Comparison of ENCODE assay signal across 14 cellular contexts in genomic region chr1:47433037-47433421, GRCh38. TPM values are rescaled to one million over a fixed set of nuclear protein-coding genes. Genes with fewer than 3 reads are reported as not detected.
A peak's percentile ranks its signal among the peaks of the same experiment; 100 is the strongest.
DNase-seq lines count a peak whose midpoint lies in the region; ATAC-seq and TF ChIP-seq lines count a peak whose summit lies in the region.
"Had no signal": no experiment of that assay in that cellular context is flagged by ENCODE, and none has a peak within 500 bp of the region (broad histone marks: within the 10 kb centered on the region; RNA-seq: fewer than 3 reads in every experiment).

No MANE protein-coding gene starts in this region.

- no peak for TF ChIP-seq RAD21 in SK-N-SH (IDR thresholded peaks at IDR 0.05; ENCODE audit: low read length)

- H3K9ac ChIP-seq in DND-41 (ENCODE audit: low read depth, low read length) (no peak overlapping the region), SK-N-SH (no peak overlapping the region)

- no peak for TF ChIP-seq EP300 in SK-N-SH (IDR thresholded peaks at IDR 0.05; ENCODE audit: borderline replicate concordance in 1 of 2, low read depth in 1 of 2, low read length in 1 of 2)

- CTCF ChIA-PET in SK-N-SH (lab: Yijun Ruan, JAX) = interaction anchor here (0.5 to 28.7 kb wide), 65 partner anchors 8 to 732 kb away, joined by 3 to 1422 read pairs (median 4); partner anchors contain the start of gene PDZK1IP1

- H3K4me1 Mint-ChIP-seq in brain = peaks cover 40% of the 10 kb centered on the region
- H3K4me1 Mint-ChIP-seq in mesothelial cell of epicardium = peaks cover 22% of the 10 kb centered on the region

- H4K20me1 ChIP-seq in DND-41 (ENCODE audit: insufficient read depth, low read length) (peaks cover 68% of the 10 kb centered on the region), SK-N-SH (ENCODE audit: insufficient read depth) (no peaks in the 10 kb centered on the region; the same call in 1 of the 2 replicates)

- H3K27ac Mint-ChIP-seq in brain = no peak overlapping the region
- H3K27ac Mint-ChIP-seq in mesothelial cell of epicardium = no peak overlapping the region

- H3F3A ChIP-seq in SK-N-SH (replicated peaks; ENCODE audit: insufficient read depth) = no peaks in the 10 kb centered on the region

- no peaks in the 10 kb centered on the region for H3K79me2 ChIP-seq in ACC112 (ENCODE audit: control insufficient read depth, insufficient read depth, low read length, unreplicated experiment)
- H3K79me2 ChIP-seq in DND-41 (ENCODE audit: insufficient read depth, low read length) = peaks cover 69% of the 10 kb centered on the region
- no peaks in the 10 kb centered on the region for H3K79me2 ChIP-seq in SK-N-SH (ENCODE audit: insufficient read depth)

- TF ChIP-seq CTCF in DND-41 (IDR thresholded peaks at IDR 0.05; ENCODE audit: borderline replicate concordance, extremely low read depth, low read length, poor library complexity, severe bottlenecking) (no peak), brain (conservative IDR thresholded peaks at IDR 0.05) (no peak), mesothelial cell of epicardium (IDR thresholded peaks at IDR 0.05; ENCODE audit: unreplicated experiment) (no peak), SK-N-SH (IDR thresholded peaks at IDR 0.05) (no peak)

- H3K27me3 ChIP-seq in ACC112 (ENCODE audit: insufficient read depth, low read length) = 0 out of 2 replicates have a peak, but pooled peaks cover 1% of the 10 kb centered on the region
- no peaks in the 10 kb centered on the region for H3K27me3 ChIP-seq in DND-41 (ENCODE audit: insufficient read depth, low read length, poor library complexity)
- H3K27me3 ChIP-seq in SK-N-SH (ENCODE audit: insufficient read depth) = peaks cover 40% of the 10 kb centered on the region

- ATAC-seq in DND-41 (ENCODE audit: insufficient read depth, low read depth) (no peak), HG03095 (IDR thresholded peaks at IDR 0.05; ENCODE audit: unreplicated experiment) (no peak), GM18907 (IDR thresholded peaks at IDR 0.05; ENCODE audit: unreplicated experiment) (no peak)

- no peaks in the 10 kb centered on the region for H3K36me3 ChIP-seq in ACC112 (ENCODE audit: insufficient read depth, low read length)
- peaks cover 48% of the 10 kb centered on the region for H3K36me3 ChIP-seq in DND-41 (ENCODE audit: insufficient read depth, low read length)
- no peaks in the 10 kb centered on the region for H3K36me3 ChIP-seq in SK-N-SH (replicated peaks in 1 of 2; ENCODE audit: control insufficient read depth in 1 of 2, insufficient read depth in 2 of 2, low read length in 1 of 2)
- H3K36me3 ChIP-seq: neutrophil had no signal

- 0 out of 2 replicates have a peak overlapping the region, but pooled peaks have one; percentile 7 for H3K4me2 ChIP-seq in DND-41 (ENCODE audit: insufficient read depth, low read length)
- no peak overlapping the region for H3K4me2 ChIP-seq in SK-N-SH

- H2AFZ ChIP-seq in ACC112 (ENCODE audit: low read length, unreplicated experiment) (no peak overlapping the region), DND-41 (ENCODE audit: low read depth, low read length) (no peak overlapping the region), SK-N-SH (ENCODE audit: low read depth) (no peak overlapping the region)

- POLR2A ChIA-PET in SK-N-SH (lab: Yijun Ruan, JAX) = no interaction called here

- peaks cover 91% of the 10 kb centered on the region for H3K27me3 Mint-ChIP-seq in brain
- H3K27me3 Mint-ChIP-seq in mesothelial cell of epicardium (ENCODE audit: low read depth) = peaks cover 90% of the 10 kb centered on the region

- DNase-seq in DND-41 (no peak), mesothelial cell of epicardium (ENCODE audit: low spot score in 2 of 2, unreplicated experiment in 2 of 2) (no peak), SK-N-SH (no peak), NOMO-1 (lab: John Stamatoyannopoulos, UW; ENCODE audit: unreplicated experiment in 2 of 2) (no peak)
- DNase-seq: T1000 had no signal

- H3K36me3 Mint-ChIP-seq in brain = no peaks in the 10 kb centered on the region
- no peaks in the 10 kb centered on the region for H3K36me3 Mint-ChIP-seq in mesothelial cell of epicardium

- H3K9me3 Mint-ChIP-seq in brain = peaks cover 0 to 5% (median 0%) of the 10 kb centered on the region in 5 experiments
- no peaks in the 10 kb centered on the region for H3K9me3 Mint-ChIP-seq in mesothelial cell of epicardium

- WGBS in SK-N-SH (ENCODE audit: low lambda C conversion rate) = 31% methylated on average over 7 of the region's 17 CpGs

- H3K4me3 ChIP-seq in ACC112 (ENCODE audit: low read depth, low read length) (peak overlapping the region; percentile 55; the same call in 1 of the 2 replicates), DND-41 (ENCODE audit: low read depth in 1 of 2, low read length in 2 of 2) (no peak overlapping the region), SK-N-SH (ENCODE audit: low read depth in 2 of 2, low read length in 1 of 2) (no peak overlapping the region)

- no peaks in the 10 kb centered on the region for H3K9me3 ChIP-seq in DND-41 (ENCODE audit: insufficient read depth, low read length, severe bottlenecking)
- H3K9me3 ChIP-seq in SK-N-SH = no peaks in the 10 kb centered on the region
- H3K9me3 ChIP-seq: neutrophil had no signal

- H3K4me3 Mint-ChIP-seq in brain = peak overlapping the region; percentile 59 to 80 (median 75)
- peak overlapping the region; percentile 29 for H3K4me3 Mint-ChIP-seq in mesothelial cell of epicardium

- no peaks in the 10 kb centered on the region for H3K9me2 ChIP-seq in SK-N-SH

- H3K27ac ChIP-seq in ACC112 (ENCODE audit: low read depth, low read length) = no peak overlapping the region
- H3K27ac ChIP-seq in DND-41 (ENCODE audit: low read length) = no peak overlapping the region
- H3K27ac ChIP-seq in SK-N-SH (ENCODE audit: low read depth in 2 of 2, low read length in 1 of 2) = no peak overlapping the region
- H3K27ac ChIP-seq: HL-60, neutrophil had no signal

- H3K4me1 ChIP-seq in ACC112 (ENCODE audit: control insufficient read depth, insufficient read depth, low read length, unreplicated experiment) = peaks cover 20% of the 10 kb centered on the region
- H3K4me1 ChIP-seq in DND-41 (ENCODE audit: insufficient read depth, low read length) = peaks cover 36% of the 10 kb centered on the region
- H3K4me1 ChIP-seq in SK-N-SH (ENCODE audit: control insufficient read depth in 1 of 2, insufficient read depth in 2 of 2, low read depth in 1 of 2, low read length in 1 of 2) = peaks cover 0 to 12% of the 10 kb centered on the region in 2 experiments; a peak in 1 of 4 replicates

TF ChIP-seq in SK-N-SH, 30 proteins besides CTCF, POLR2A, EP300 and RAD21:
- no peak for TF ChIP-seq NFIC (IDR thresholded peaks at IDR 0.05; ENCODE audit: borderline replicate concordance)
- no peak for TF ChIP-seq RFX5 (IDR thresholded peaks at IDR 0.05; ENCODE audit: low read length)
- TF ChIP-seq USF2 (IDR thresholded peaks at IDR 0.05; ENCODE audit: borderline replicate concordance, low read depth, low read length) = no peak
- TF ChIP-seq ELF1 (IDR thresholded peaks at IDR 0.05) = no peak
- no peak for TF ChIP-seq RXRA (IDR thresholded peaks at IDR 0.05; ENCODE audit: borderline replicate concordance, low read depth)
- no peak for TF ChIP-seq TCF12 (IDR thresholded peaks at IDR 0.05)
- no peak for TF ChIP-seq RCOR1 (IDR thresholded peaks at IDR 0.05; ENCODE audit: low read length)
- no peak for TF ChIP-seq GABPA (IDR thresholded peaks at IDR 0.05; ENCODE audit: low read depth)

RNA-seq across cellular contexts. Expression of gene FOXD2, which starts 4.8 kb away (rescaled TPM):
- polyA plus RNA-seq in brain (ENCODE audit: insufficient read depth, low read depth, low replicate concordance) (0.49 TPM), SK-N-SH (2012; rRNA removed) (not detected in 2 replicates)
- total RNA-seq in mesothelial cell of epicardium = 0.60 to 0.98 TPM (median 0.77 TPM) in 3 replicates
- under 0.01 TPM in 1 of 2 replicates, not detected in the other for polyA plus RNA-seq in SK-N-SH (2012; cell fraction: cytosol; rRNA removed)
- not detected in 2 replicates for polyA plus RNA-seq in SK-N-SH (2012; cell fraction: nucleus; rRNA removed)
- total RNA-seq: bronchial epithelial cell had no signal

RNA-seq across cellular contexts. Expression of gene FOXE3, which starts 16.9 kb away (rescaled TPM):
- polyA plus RNA-seq in brain (ENCODE audit: insufficient read depth, low read depth, low replicate concordance) = 0.95 TPM
- total RNA-seq in mesothelial cell of epicardium = not detected in 3 replicates
- not detected in 2 replicates for polyA plus RNA-seq in SK-N-SH (2012; rRNA removed)
- polyA plus RNA-seq in SK-N-SH (2012; cell fraction: cytosol; rRNA removed) = not detected in 2 replicates
- polyA plus RNA-seq in SK-N-SH (2012; cell fraction: nucleus; rRNA removed) = 0.10 TPM in 1 of 2 replicates, not detected in the other
- total RNA-seq: bronchial epithelial cell, esophagus mucosa, PC-3 had no signal
